Comparison of ENCODE assay signal across 29 cellular contexts in the genomic region with DNA sequence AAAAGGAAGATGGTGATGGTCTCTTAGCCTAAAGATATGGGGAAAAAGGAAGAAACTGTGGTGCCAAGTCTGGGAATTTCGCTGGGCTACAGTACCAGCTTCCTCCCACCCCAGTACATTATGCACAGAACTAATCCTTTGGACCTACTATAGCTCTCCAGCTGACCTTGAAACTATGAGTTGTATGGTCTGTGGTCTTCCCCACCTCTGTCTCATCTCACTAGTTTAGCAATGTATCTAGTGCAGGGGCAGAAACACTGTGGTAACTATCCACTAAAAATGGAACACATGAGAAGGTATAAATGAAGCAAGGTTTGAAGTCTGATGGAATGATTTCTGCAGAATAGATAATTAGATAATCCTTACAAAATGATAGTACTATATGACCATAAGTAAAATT.
DNase-seq lines count a peak whose midpoint lies in the region; ATAC-seq, FAIRE-seq and TF ChIP-seq lines count a peak whose summit lies in the region.
"Had no signal": no experiment of that assay in that cellular context is flagged by ENCODE, and none has a peak within 500 bp of the region (broad histone marks: within the 10 kb centered on the region; RNA-seq: fewer than 3 reads in every experiment).

No MANE protein-coding gene starts in this region.

- peak; percentile 82 for ATAC-seq in GM19351 (IDR thresholded peaks at IDR 0.05; ENCODE audit: unreplicated experiment)
- peak; percentile 90 for ATAC-seq in HG02870 (IDR thresholded peaks at IDR 0.05; ENCODE audit: unreplicated experiment)
- peak; percentile 54 for ATAC-seq in HG03520 (IDR thresholded peaks at IDR 0.05; ENCODE audit: unreplicated experiment)
- ATAC-seq: activated CD8-positive, alpha-beta T cell treated with anti-CD3 and anti-CD28 coated beads, Interleukin-2, amount 10 ng/mL, durations not matched to agents 7 days and 5 days; activated T-helper 17 cell treated with anti-CD3 and anti-CD28 coated beads, Interleukin-2, amount 50 U/mL, for 72 hours; lower lobe of right lung; natural killer cell had no signal

- H3K27ac ChIP-seq in WERI-Rb-1 (no peak overlapping the region), stomach (no peak overlapping the region)
- H3K27ac ChIP-seq: adrenal gland, lower lobe of right lung, tibial artery had no signal

- TF ChIP-seq CTCF in WERI-Rb-1 (IDR thresholded peaks at IDR 0.05; ENCODE audit: low read depth, low read length) (no peak), stomach (IDR thresholded peaks at IDR 0.05) (no peak)

- H3K4me3 ChIP-seq in WERI-Rb-1 (ENCODE audit: low read depth, low read length) (no peak overlapping the region), stomach (no peak overlapping the region)
- H3K4me3 ChIP-seq: adrenal gland, lower lobe of right lung, tibial artery had no signal

- 57 to 82% (median 64%) methylated on average over 1 of the region's 1 CpG for WGBS in stomach, 5 donors

- H3K9me3 ChIP-seq in WERI-Rb-1 (ENCODE audit: severe bottlenecking), result no peaks in the 10 kb centered on the region
- no peaks in the 10 kb centered on the region for H3K9me3 ChIP-seq in stomach
- H3K9me3 ChIP-seq: adrenal gland, lower lobe of right lung, tibial artery had no signal

- TF ChIP-seq POLR2A in GM12891 (IDR thresholded peaks at IDR 0.05; ENCODE audit: low read depth, low read length) (no peak), stomach (IDR thresholded peaks at IDR 0.05) (no peak)

- DNase-seq in GM12891 (ENCODE audit: insufficient read length, low spot score), result no peak
- no peak for DNase-seq in NCI-H2107 (lab: John Stamatoyannopoulos, UW)
- DNase-seq in WERI-Rb-1, result no peak
- DNase-seq in stomach, result no peak
- no peak for DNase-seq in Ammon's horn (ENCODE audit: low spot score)
- DNase-seq: activated CD4-positive, alpha-beta T cell treated with anti-CD3 and anti-CD28 coated beads for 1 hour; activated CD8-positive, alpha-beta T cell treated with anti-CD3 and anti-CD28 coated beads, Interleukin-2, amount 10 ng/mL, durations not matched to agents 7 days and 5 days; activated naive CD4-positive, alpha-beta T cell treated with anti-CD3 and anti-CD28 coated beads, Interleukin-2, amount 10 ng/mL, durations not matched to agents 7 days and 5 days; adrenal gland; CD4-positive, alpha-beta memory T cell; central memory CD4-positive, alpha-beta T cell; cortex of kidney; effector memory CD4-positive, alpha-beta T cell; EL; HFFc6; hypothalamus; IMR-90; lower lobe of right lung; natural killer cell; NCI-H446; NCI-H82; SIG-M5; stimulated activated CD4-positive, alpha-beta T cell treated with anti-CD3 and anti-CD28 coated beads, Interleukin-4, amount 100 ng/mL, for 1 hour; tibial artery had no signal

- no peaks in the 10 kb centered on the region for H3K36me3 ChIP-seq in WERI-Rb-1
- H3K36me3 ChIP-seq in stomach, result no peaks in the 10 kb centered on the region
- H3K36me3 ChIP-seq: adrenal gland, lower lobe of right lung, tibial artery had no signal

- H3K27me3 ChIP-seq in WERI-Rb-1 (ENCODE audit: insufficient read depth, low read depth, severe bottlenecking), result no peaks in the 10 kb centered on the region
- no peaks in the 10 kb centered on the region for H3K27me3 ChIP-seq in stomach
- H3K27me3 ChIP-seq: adrenal gland, tibial artery had no signal

- FAIRE-seq in GM12891 (lab: Jason Lieb, UNC), result peak; percentile 94
- FAIRE-seq: H1 had no signal

- TF ChIP-seq EP300 in stomach (IDR thresholded peaks at IDR 0.05), result no peak

- H3K4me1 ChIP-seq in stomach, result no peaks in the 10 kb centered on the region
- H3K4me1 ChIP-seq: lower lobe of right lung, tibial artery had no signal

- intact Hi-C loops in stomach (cut with DNase I; ENCODE audit: low total_unique reads), result no loop called here

TF ChIP-seq in GM12891, 5 proteins besides CTCF, POLR2A, EP300 and RAD21:
- TF ChIP-seq TAF1 (IDR thresholded peaks at IDR 0.05; ENCODE audit: low read depth, low read length) (no peak), POLR2AphosphoS5 (IDR thresholded peaks at IDR 0.05; ENCODE audit: low read depth, low read length) (no peak), SPI1 (IDR thresholded peaks at IDR 0.05; ENCODE audit: low read depth, low read length) (no peak), POU2F2 (IDR thresholded peaks at IDR 0.05; ENCODE audit: low read depth, low read length) (peak; percentile 77; the same call in 1 of the 2 replicates), PAX5 (IDR thresholded peaks at IDR 0.05; ENCODE audit: insufficient read depth, low read length, severe bottlenecking) (no peak)
